ENCODE assay signal across 30 cellular contexts in genomic region chr7:136900005-136900404, GRCh38. TPM values are rescaled to one million over a fixed set of nuclear protein-coding genes. Genes with fewer than 3 reads are reported as not detected.
"Had no signal": no experiment of that assay in that cellular context is flagged by ENCODE, and none has a peak within 500 bp of the region (broad histone marks: within the 10 kb centered on the region; RNA-seq: fewer than 3 reads in every experiment).

No MANE protein-coding gene starts in this region.

- H3K4me1 ChIP-seq: esophagus squamous epithelium, left lung, pancreas, prostate gland, thyroid gland, upper lobe of left lung, vagina had no signal

- DNase-seq: activated CD4-positive, alpha-beta memory T cell treated with anti-CD3 and anti-CD28 coated beads, Interleukin-2, amount 10 ng/mL, durations not matched to agents 7 days and 5 days; activated CD4-positive, alpha-beta T cell treated with anti-CD3 and anti-CD28 coated beads, Interleukin-2, amount 10 ng/mL, durations not matched to agents 24 days and 14 days; activated CD4-positive, CD25-positive, alpha-beta regulatory T cell treated with anti-CD3 and anti-CD28 coated beads, Interleukin-2, amount 50 U/mL, for 72 hours; activated CD8-positive, alpha-beta memory T cell treated with anti-CD3 and anti-CD28 coated beads, Interleukin-2, amount 50 U/mL, for 48 hours; activated gamma-delta T cell treated with Interleukin-2 at 50 U/mL for 16 hours; activated naive CD4-positive, alpha-beta T cell treated with anti-CD3 and anti-CD28 coated beads, Interleukin-2, amount 50 U/mL, for 16 hours; activated T-cell treated with anti-CD3 and anti-CD28 coated beads, Interleukin-2, amount 50 U/mL, for 24 hours; amniotic stem cell; brain microvascular endothelial cell; central memory CD4-positive, alpha-beta T cell; esophagus squamous epithelium; foreskin melanocyte; left lung; naive thymus-derived CD8-positive, alpha-beta T cell; nucleus accumbens; pancreas; retina; stimulated activated CD4-positive, alpha-beta T cell treated with anti-CD3 and anti-CD28 coated beads, Interleukin-15, amount 100 ng/mL, for 24 hours; stimulated activated CD4-positive, alpha-beta T cell treated with anti-CD3 and anti-CD28 coated beads, Interleukin-2, amount 100 ng/mL, for 24 hours; stimulated activated naive B cell treated with anti-CD40 and anti-IgM and Interleukin-4, amounts not matched to agents 10 μg/mL and 1 μg/mL and 100 μg/mL, for 72 hours; stomach; T-helper 1 cell; thyroid gland; upper lobe of left lung had no signal

- H3K9me3 ChIP-seq: esophagus squamous epithelium, left lung, pancreas, prostate gland, stomach, thyroid gland, upper lobe of left lung, vagina had no signal

- ATAC-seq: activated T-helper 17 cell treated with anti-CD3 and anti-CD28 coated beads, Interleukin-2, amount 50 U/mL, for 72 hours; left lung; naive thymus-derived CD8-positive, alpha-beta T cell; pancreas; stimulated activated naive B cell treated with anti-CD40 and anti-IgM and Interleukin-4, amounts not matched to agents 10 μg/mL and 1 μg/mL and 100 μg/mL, for 72 hours had no signal

- H3K27ac ChIP-seq: brain microvascular endothelial cell, epithelial cell of prostate, esophagus squamous epithelium, left lung, pancreas, prostate gland, stomach, thyroid gland, upper lobe of left lung, vagina had no signal

- H3K27me3 ChIP-seq: brain microvascular endothelial cell, esophagus squamous epithelium, left lung, stomach, thyroid gland, upper lobe of left lung, vagina had no signal

- H3K4me3 ChIP-seq: esophagus squamous epithelium, left lung, pancreas, prostate gland, stomach, thyroid gland, upper lobe of left lung, vagina had no signal

RNA-seq across cellular contexts. Expression of gene CHRM2, which starts 31.6 kb away (rescaled TPM):
- total RNA-seq: activated CD4-positive, alpha-beta memory T cell treated with anti-CD3 and anti-CD28 coated beads, Interleukin-2, amount 10 ng/mL, durations not matched to agents 7 days and 5 days; activated CD4-positive, alpha-beta T cell treated with anti-CD3 and anti-CD28 coated beads, Interleukin-2, amount 10 ng/mL, durations not matched to agents 24 days and 14 days; activated T-helper 17 cell treated with anti-CD3 and anti-CD28 coated beads, Interleukin-2, amount 50 U/mL, for 72 hours; astrocyte; lung microvascular endothelial cell; naive thymus-derived CD8-positive, alpha-beta T cell; thyroid gland had no signal
- polyA plus RNA-seq: naive thymus-derived CD8-positive, alpha-beta T cell had no signal
